8 cellular contexts compared by ENCODE assay signal in genomic region chr14:74608959-74609611, GRCh38. TPM values are rescaled to one million over a fixed set of nuclear protein-coding genes. Genes with fewer than 3 reads are reported as not detected.
A peak's percentile ranks its signal among the peaks of the same experiment; 100 is the strongest.
DNase-seq lines count a peak whose midpoint lies in the region; ATAC-seq and TF ChIP-seq lines count a peak whose summit lies in the region.

No MANE protein-coding gene starts in this region.

- no peak overlapping the region for H2AFZ ChIP-seq in HCT116 (ENCODE audit: low read depth, low read length, poor library complexity, severe bottlenecking)

- RAD21 ChIA-PET in HCT116 (lab: Charles Lee; ENCODE audit: low non-redundant PET in 1 of 2, low total read pairs in 2 of 2, uncharacterized antibody in 2 of 2, unreplicated experiment in 2 of 2) = interaction anchor here (0.8 to 1.7 kb wide), 12 partner anchors 10 to 297 kb away, joined by 3 to 16 read pairs (median 4); no protein-coding TSS in a partner anchor

- POLR2A ChIA-PET in BJ (lab: Charles Lee) (no interaction called here), HCT116 (lab: Charles Lee) (interaction anchor here (1.2 kb wide), 1 partner anchor 296 kb away, joined by 4 read pairs; no protein-coding TSS in a partner anchor)

- no peaks in the 10 kb centered on the region for H4K20me1 ChIP-seq in HCT116 (ENCODE audit: insufficient read depth)

- H3K9me3 ChIP-seq in HCT116 (ENCODE audit: control insufficient read depth in 1 of 2, insufficient read depth in 1 of 2, low read depth in 1 of 2, low read length in 2 of 2) = no peaks in the 10 kb centered on the region

- no peak for TF ChIP-seq RAD21 in HCT116 (IDR thresholded peaks at IDR 0.05; ENCODE audit: low read depth)

- CTCF ChIA-PET in BJ (lab: Yijun Ruan, JAX) (interaction anchor here (0.6 to 6.4 kb wide), 58 partner anchors 10 to 297 kb away, joined by 3 to 117 read pairs (median 4); partner anchors contain the start of genes ISCA2, NPC2 and YLPM1), HCT116 (lab: Charles Lee) (interaction anchor here (0.6 to 3.8 kb wide), 31 partner anchors 8 to 296 kb away, joined by 3 to 111 read pairs (median 5); partner anchors contain the start of gene YLPM1)

- H3K36me3 ChIP-seq in BJ (ENCODE audit: control insufficient read depth, insufficient read depth, low read length) = no peaks in the 10 kb centered on the region
- H3K36me3 ChIP-seq in HCT116 (ENCODE audit: control insufficient read depth in 1 of 2, insufficient read depth in 2 of 2, low read length in 2 of 2) = no peaks in the 10 kb centered on the region

- H3K4me1 ChIP-seq in HCT116 (ENCODE audit: control insufficient read depth in 1 of 2, insufficient read depth in 2 of 2, low read length in 2 of 2) = peaks cover 0 to 15% of the 10 kb centered on the region in 2 experiments; a peak in 1 of 4 replicates

- ATAC-seq in HCT116 (peak; percentile 70), HG03457 (IDR thresholded peaks at IDR 0.05; ENCODE audit: unreplicated experiment) (no peak)

- no peaks in the 10 kb centered on the region for H3K9me2 ChIP-seq in HCT116 (ENCODE audit: insufficient read depth)

- H3K79me2 ChIP-seq in HCT116 (ENCODE audit: insufficient read depth, low read length) = no peaks in the 10 kb centered on the region

- DNase-seq in BJ (ENCODE audit: low read depth) (no peak), HCT116 (ENCODE audit: low read depth, low spot score) (peak; percentile 79), NCI-H345 treated with DMSO at 0.1 percent for 48 hours (lab: John Stamatoyannopoulos, UW; ENCODE audit: unreplicated experiment) (peak; percentile 93), kidney glomerular epithelial cell (lab: John Stamatoyannopoulos, UW) (peak; percentile 82)
- peak; percentile 86 for DNase-seq in activated CD4-positive, CD25-positive, alpha-beta regulatory T cell treated with anti-CD3 and anti-CD28 coated beads, Interleukin-2, amount 50 U/mL, for 72 hours
- peak; percentile 76 for DNase-seq in central memory CD4-positive, alpha-beta T cell
- peak; percentile 68 for DNase-seq in stimulated activated CD4-positive, alpha-beta T cell treated with anti-CD3 and anti-CD28 coated beads, Interleukin-2, amount 100 ng/mL, for 4 hours (ENCODE audit: low read depth)

- no peak for TF ChIP-seq POLR2A in HCT116 (IDR thresholded peaks at IDR 0.05; ENCODE audit: borderline replicate concordance, extremely low read depth, insufficient read depth, insufficient read length)

- TF ChIP-seq CTCF in BJ (IDR thresholded peaks at IDR 0.05; ENCODE audit: insufficient read depth, low read depth, low read length) = peak; percentile 96
- peak in 2 of 3 experiments; percentile 98; a peak in 4 of 6 replicates for TF ChIP-seq CTCF in HCT116 (IDR thresholded peaks at IDR 0.05 in 2 of 3, conservative IDR thresholded peaks at IDR 0.05 in 1 of 3; ENCODE audit: borderline replicate concordance in 1 of 3, insufficient read depth in 1 of 3, low read depth in 2 of 3, low read length in 2 of 3)

- no peak overlapping the region for H3K4me2 ChIP-seq in HCT116 (ENCODE audit: low read length)

- intact Hi-C loops in HCT116 (cut with micrococcal nuclease) = loop anchor here (1.0 to 2.0 kb wide), 2 partner anchors 195 to 296 kb away; no protein-coding TSS in a partner anchor

- no peak overlapping the region for H3K27ac ChIP-seq in HCT116 (ENCODE audit: low read depth, low read length)

- no peak overlapping the region for H3K4me3 ChIP-seq in BJ (ENCODE audit: low read depth, low read length)
- H3K4me3 ChIP-seq in HCT116 (replicated peaks in 1 of 2; ENCODE audit: low read depth in 1 of 2, low read length in 2 of 2) = no peak overlapping the region

- H3K9ac ChIP-seq in HCT116 (ENCODE audit: low read length) = no peak overlapping the region

- H3K27me3 ChIP-seq in BJ (ENCODE audit: control insufficient read depth, insufficient read depth, low read length) (no peaks in the 10 kb centered on the region), HCT116 (ENCODE audit: insufficient read depth, low read length) (no peaks in the 10 kb centered on the region)

- BruUV-seq in HCT116 (replicated peaks; lab: Mats Ljungman, UMichigan) = no TSS peak

TF ChIP-seq in HCT116, 20 proteins besides CTCF, POLR2A, EP300 and RAD21:
- TF ChIP-seq, protein P1, sequence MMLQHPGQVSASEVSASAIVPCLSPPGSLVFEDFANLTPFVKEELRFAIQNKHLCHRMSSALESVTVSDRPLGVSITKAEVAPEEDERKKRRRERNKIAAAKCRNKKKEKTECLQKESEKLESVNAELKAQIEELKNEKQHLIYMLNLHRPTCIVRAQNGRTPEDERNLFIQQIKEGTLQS (IDR thresholded peaks at IDR 0.05) = no peak
- TF ChIP-seq ZNF274 (IDR thresholded peaks at IDR 0.05; ENCODE audit: low read depth, low read length) = no peak
- no peak for TF ChIP-seq EZH2phosphoT487 (IDR thresholded peaks at IDR 0.05; ENCODE audit: borderline replicate concordance)
- TF ChIP-seq, protein P2, sequence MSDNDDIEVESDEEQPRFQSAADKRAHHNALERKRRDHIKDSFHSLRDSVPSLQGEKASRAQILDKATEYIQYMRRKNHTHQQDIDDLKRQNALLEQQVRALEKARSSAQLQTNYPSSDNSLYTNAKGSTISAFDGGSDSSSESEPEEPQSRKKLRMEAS (IDR thresholded peaks at IDR 0.05) = no peak
- no peak for TF ChIP-seq EGR1 (IDR thresholded peaks at IDR 0.05; ENCODE audit: low read depth)
- TF ChIP-seq POLR2AphosphoS5 (IDR thresholded peaks at IDR 0.05; ENCODE audit: low read depth, low read length) = no peak
- no peak for TF ChIP-seq CEBPB (IDR thresholded peaks at IDR 0.05; ENCODE audit: low read depth)
- TF ChIP-seq, protein P3, sequence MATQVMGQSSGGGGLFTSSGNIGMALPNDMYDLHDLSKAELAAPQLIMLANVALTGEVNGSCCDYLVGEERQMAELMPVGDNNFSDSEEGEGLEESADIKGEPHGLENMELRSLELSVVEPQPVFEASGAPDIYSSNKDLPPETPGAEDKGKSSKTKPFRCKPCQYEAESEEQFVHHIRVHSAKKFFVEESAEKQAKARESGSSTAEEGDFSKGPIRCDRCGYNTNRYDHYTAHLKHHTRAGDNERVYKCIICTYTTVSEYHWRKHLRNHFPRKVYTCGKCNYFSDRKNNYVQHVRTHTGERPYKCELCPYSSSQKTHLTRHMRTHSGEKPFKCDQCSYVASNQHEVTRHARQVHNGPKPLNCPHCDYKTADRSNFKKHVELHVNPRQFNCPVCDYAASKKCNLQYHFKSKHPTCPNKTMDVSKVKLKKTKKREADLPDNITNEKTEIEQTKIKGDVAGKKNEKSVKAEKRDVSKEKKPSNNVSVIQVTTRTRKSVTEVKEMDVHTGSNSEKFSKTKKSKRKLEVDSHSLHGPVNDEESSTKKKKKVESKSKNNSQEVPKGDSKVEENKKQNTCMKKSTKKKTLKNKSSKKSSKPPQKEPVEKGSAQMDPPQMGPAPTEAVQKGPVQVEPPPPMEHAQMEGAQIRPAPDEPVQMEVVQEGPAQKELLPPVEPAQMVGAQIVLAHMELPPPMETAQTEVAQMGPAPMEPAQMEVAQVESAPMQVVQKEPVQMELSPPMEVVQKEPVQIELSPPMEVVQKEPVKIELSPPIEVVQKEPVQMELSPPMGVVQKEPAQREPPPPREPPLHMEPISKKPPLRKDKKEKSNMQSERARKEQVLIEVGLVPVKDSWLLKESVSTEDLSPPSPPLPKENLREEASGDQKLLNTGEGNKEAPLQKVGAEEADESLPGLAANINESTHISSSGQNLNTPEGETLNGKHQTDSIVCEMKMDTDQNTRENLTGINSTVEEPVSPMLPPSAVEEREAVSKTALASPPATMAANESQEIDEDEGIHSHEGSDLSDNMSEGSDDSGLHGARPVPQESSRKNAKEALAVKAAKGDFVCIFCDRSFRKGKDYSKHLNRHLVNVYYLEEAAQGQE (IDR thresholded peaks at IDR 0.05; ENCODE audit: low read depth) = no peak
- TF ChIP-seq CBX3 (IDR thresholded peaks at IDR 0.05; ENCODE audit: low read depth) = no peak
- no peak for TF ChIP-seq FOSL1 (IDR thresholded peaks at IDR 0.05; ENCODE audit: low read depth)
- no peak for TF ChIP-seq YY1 (IDR thresholded peaks at IDR 0.05; ENCODE audit: extremely low read depth, insufficient replicate concordance, low read depth, low read length)
- no peak for TF ChIP-seq ELF1 (IDR thresholded peaks at IDR 0.05; ENCODE audit: borderline replicate concordance, low read depth)
- TF ChIP-seq SP1 (IDR thresholded peaks at IDR 0.05; ENCODE audit: low read depth) = no peak

RNA-seq across cellular contexts. Expression of gene LTBP2, which starts 3.0 kb away (rescaled TPM):
- 27.5 and 41.1 TPM in 2 replicates for polyA plus RNA-seq in BJ (2011; rRNA removed)
- polyA minus RNA-seq in BJ (2011; rRNA and poly(A)+ RNA removed) = 23.2 and 23.7 TPM in 2 replicates
- total RNA-seq in HCT116 (2021; ENCODE audit: unreplicated experiment) = 1.5 TPM
- polyA plus RNA-seq in HCT116 (2012) = 1.3 and 1.5 TPM in 2 replicates
